Comparison of ENCODE assay signal across 12 cellular contexts in genomic region chr1:157288511-157288910, GRCh38.
DNase-seq lines count a peak whose midpoint lies in the region; ATAC-seq and TF ChIP-seq lines count a peak whose summit lies in the region.
"Had no signal": no experiment of that assay in that cellular context is flagged by ENCODE, and none has a peak within 500 bp of the region (broad histone marks: within the 10 kb centered on the region; RNA-seq: fewer than 3 reads in every experiment).

No MANE protein-coding gene starts in this region.

- no peak overlapping the region for H3K4me3 Mint-ChIP-seq in activated CD8-positive, alpha-beta memory T cell treated with anti-CD3 and anti-CD28 coated beads, Interleukin-2, amount 10 ng/mL, durations not matched to agents 7 days and 5 days
- H3K4me3 Mint-ChIP-seq: CD4-positive, CD25-positive, alpha-beta regulatory T cell had no signal

- H3K27me3 Mint-ChIP-seq in activated CD8-positive, alpha-beta memory T cell treated with anti-CD3 and anti-CD28 coated beads, Interleukin-2, amount 10 ng/mL, durations not matched to agents 7 days and 5 days, result peaks cover 30% of the 10 kb centered on the region

- H3K27ac Mint-ChIP-seq in activated CD8-positive, alpha-beta memory T cell treated with anti-CD3 and anti-CD28 coated beads, Interleukin-2, amount 10 ng/mL, durations not matched to agents 7 days and 5 days, result no peak overlapping the region

- no peaks in the 10 kb centered on the region for H3K9me3 Mint-ChIP-seq in activated CD8-positive, alpha-beta memory T cell treated with anti-CD3 and anti-CD28 coated beads, Interleukin-2, amount 10 ng/mL, durations not matched to agents 7 days and 5 days (ENCODE audit: low read depth)

- ATAC-seq in activated CD8-positive, alpha-beta memory T cell treated with anti-CD3 and anti-CD28 coated beads, Interleukin-2, amount 10 ng/mL, durations not matched to agents 7 days and 5 days, result no peak
- ATAC-seq in left ventricle myocardium superior (no peak), HG02798 (IDR thresholded peaks at IDR 0.05; ENCODE audit: poor library complexity, unreplicated experiment) (no peak)
- ATAC-seq: HCT116 had no signal

- CTCF ChIA-PET in activated CD8-positive, alpha-beta memory T cell treated with anti-CD3 and anti-CD28 coated beads, Interleukin-2, amount 10 ng/mL, durations not matched to agents 7 days and 5 days (lab: Charles Lee), result no interaction called here

- TF ChIP-seq POLR2A in vagina (IDR thresholded peaks at IDR 0.05), result no peak

- TF ChIP-seq CTCF in vagina (IDR thresholded peaks at IDR 0.05), result no peak

- H3K4me3 ChIP-seq in vagina, result no peak overlapping the region

- no peaks in the 10 kb centered on the region for H3K36me3 ChIP-seq in vagina

- no peaks in the 10 kb centered on the region for H3K4me1 ChIP-seq in vagina

- H3K36me3 Mint-ChIP-seq in activated CD8-positive, alpha-beta memory T cell treated with anti-CD3 and anti-CD28 coated beads, Interleukin-2, amount 10 ng/mL, durations not matched to agents 7 days and 5 days, result no peaks in the 10 kb centered on the region
- H3K36me3 Mint-ChIP-seq: CD4-positive, CD25-positive, alpha-beta regulatory T cell had no signal

- no peaks in the 10 kb centered on the region for H3K9me3 ChIP-seq in vagina

- no peaks in the 10 kb centered on the region for H3K4me1 Mint-ChIP-seq in activated CD8-positive, alpha-beta memory T cell treated with anti-CD3 and anti-CD28 coated beads, Interleukin-2, amount 10 ng/mL, durations not matched to agents 7 days and 5 days
- H3K4me1 Mint-ChIP-seq: CD4-positive, CD25-positive, alpha-beta regulatory T cell had no signal

- intact Hi-C loops in vagina (cut with DNase I) (no loop called here), left ventricle myocardium superior (cut with micrococcal nuclease) (no loop called here)

- no peak overlapping the region for H3K27ac ChIP-seq in vagina
- H3K27ac ChIP-seq: 22Rv1 had no signal

- H3K27me3 ChIP-seq in vagina, result no peaks in the 10 kb centered on the region

- DNase-seq in activated CD8-positive, alpha-beta memory T cell treated with anti-CD3 and anti-CD28 coated beads for 24 hours, result peak; percentile 28
- no peak for DNase-seq in activated CD8-positive, alpha-beta memory T cell treated with anti-CD3 and anti-CD28 coated beads, Interleukin-2, amount 10 ng/mL, durations not matched to agents 7 days and 5 days
- DNase-seq in RPMI7951 (ENCODE audit: low read depth), result peak; percentile 32
- peak; percentile 20 for DNase-seq in ecto neural progenitor cell (ENCODE audit: low spot score)
- DNase-seq in vagina (ENCODE audit: extremely low spot score in 2 of 2), result peak; percentile 40 to 46
- no peak for DNase-seq in left ventricle myocardium superior
- no peak for DNase-seq in NCI-H526 treated with DMSO at 0.1 percent for 48 hours (lab: John Stamatoyannopoulos, UW)
- DNase-seq: CD4-positive, CD25-positive, alpha-beta regulatory T cell; DMS53 had no signal

Comparison
In these comparisons a context has a peak if more than half of its experiments do, and no peak if none do; other contexts are left out.
1. DNase-seq: peak in activated CD8-positive, alpha-beta memory T cell treated with anti-CD3 and anti-CD28 coated beads for 24 hours (single experiment), RPMI7951 (single experiment), ecto neural progenitor cell (single experiment) and vagina (2 of 2); none in activated CD8-positive, alpha-beta memory T cell treated with anti-CD3 and anti-CD28 coated beads, Interleukin-2, amount 10 ng/mL, durations not matched to agents 7 days and 5 days (single experiment), left ventricle myocardium superior (single experiment) and NCI-H526 treated with DMSO at 0.1 percent for 48 hours (single experiment).